Comparison of ENCODE assay signal across 8 cellular contexts in the genomic region with DNA sequence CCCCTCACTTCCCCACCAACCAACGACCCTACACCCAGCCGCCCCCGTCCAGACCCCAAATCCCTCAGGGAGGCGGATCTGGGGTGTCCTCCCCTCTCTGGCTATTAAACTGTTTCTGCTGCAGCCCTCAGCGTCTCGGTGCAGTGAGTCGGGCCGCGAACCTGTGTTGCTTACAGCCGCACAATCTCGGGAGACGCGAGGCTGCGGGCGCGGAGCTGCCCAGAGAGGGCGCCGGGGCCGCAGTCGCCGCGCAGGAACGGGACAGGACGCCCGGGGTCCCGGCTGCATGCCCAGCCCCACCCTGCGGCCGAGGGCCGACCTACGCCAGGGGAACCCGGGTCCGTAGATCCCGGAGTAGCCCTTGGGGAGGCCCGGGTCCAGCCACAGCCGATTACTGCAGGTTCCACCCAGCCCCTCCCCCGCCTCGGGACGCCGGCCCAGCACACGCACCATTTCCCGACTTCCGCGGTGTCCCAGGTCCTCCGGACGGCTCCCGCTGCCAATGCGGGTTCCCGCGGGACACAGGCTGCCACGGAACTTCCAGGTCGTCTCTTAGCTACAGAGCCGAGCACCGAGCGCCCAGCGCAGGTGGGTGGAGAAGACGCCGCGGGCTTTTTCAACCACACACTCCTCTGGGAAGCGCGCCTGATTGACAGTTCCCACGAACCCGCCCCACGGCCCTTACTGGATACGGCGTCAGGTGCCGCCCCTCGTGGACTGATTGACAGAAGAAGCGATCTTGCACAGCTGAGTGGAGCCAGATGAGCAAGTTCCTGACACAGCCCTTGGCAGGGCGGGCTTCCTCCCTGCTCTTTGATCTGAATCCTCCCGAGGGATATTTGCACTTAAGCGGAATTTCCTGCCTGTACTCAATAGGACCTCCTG. TPM values are rescaled to one million over a fixed set of nuclear protein-coding genes. Genes with fewer than 3 reads are reported as not detected.
DNase-seq lines count a peak whose midpoint lies in the region; ATAC-seq, FAIRE-seq and TF ChIP-seq lines count a peak whose summit lies in the region.

A gene (minus strand): TSS at position 654 of the 885 bp plus-strand sequence. CDS start 201 bp downstream, at position 453.

- peak within 1 kb of the TSS; percentile 10 to 73 for H3K9ac ChIP-seq in kidney (ENCODE audit: low read length in 2 of 2)

- intact Hi-C loops in kidney (cut with DNase I), result no loop called here

- no peaks in the 10 kb centered on the region for H3K9me3 ChIP-seq in kidney (ENCODE audit: control insufficient read depth in 1 of 2, low read length in 2 of 2)

- DNase-seq in AG08395 (ENCODE audit: low spot score) (peak; percentile 90), NCI-H226 (peak; percentile 98), cerebellar cortex (ENCODE audit: low spot score) (peak; percentile 98), kidney (peak; percentile 99)
- peak; percentile 63 for DNase-seq in activated CD4-positive, CD25-positive, alpha-beta regulatory T cell treated with anti-CD3 and anti-CD28 coated beads, Interleukin-2, amount 50 U/mL, for 16 hours (ENCODE audit: low read depth, low spot score)
- peak; percentile 59 to 70 for DNase-seq in stimulated activated CD4-positive, alpha-beta T cell treated with anti-CD3 and anti-CD28 coated beads, Interleukin-15, amount 100 ng/mL, for 1 hour (ENCODE audit: low read depth in 1 of 2, low spot score in 1 of 2)

- no peak for TF ChIP-seq CTCF in kidney (IDR thresholded peaks at IDR 0.05; ENCODE audit: borderline replicate concordance, extremely low read depth, insufficient read depth)

- peak within 1 kb of the TSS; percentile 90 to 94 for H3K27ac ChIP-seq in kidney (ENCODE audit: low read depth in 2 of 2, low read length in 2 of 2)

- peak; percentile 85 for ATAC-seq in GM18909 (IDR thresholded peaks at IDR 0.05; ENCODE audit: poor library complexity, unreplicated experiment)
- peak; percentile 85 for ATAC-seq in HG03175 (IDR thresholded peaks at IDR 0.05; ENCODE audit: unreplicated experiment)

- no peaks in the 10 kb centered on the region for H3K36me3 ChIP-seq in kidney (ENCODE audit: control insufficient read depth in 1 of 2, insufficient read depth in 2 of 2, low read length in 2 of 2)

- H3K4me1 ChIP-seq in kidney (ENCODE audit: control insufficient read depth in 1 of 2, insufficient read depth in 1 of 2, low read depth in 1 of 2, low read length in 2 of 2), result no peaks in the 10 kb centered on the region

- peak; percentile 83 for FAIRE-seq in kidney (lab: Jason Lieb, UNC)

- H3K4me3 ChIP-seq in kidney (ENCODE audit: low read length in 2 of 2), result peak within 1 kb of the TSS; percentile 79 to 81

RNA-seq across cellular contexts. Expression of the gene that starts here (rescaled TPM):
- 7.8 TPM for total RNA-seq in kidney
- 4.3 TPM for polyA plus RNA-seq in kidney (ENCODE audit: insufficient read depth, low read depth, low replicate concordance)

Comparison
In these comparisons a context has a peak if more than half of its experiments do, and no peak if none do; other contexts are left out.
1. Peak in every context shown above with its lines: DNase-seq, ATAC-seq, H3K4me3 ChIP-seq and H3K27ac ChIP-seq.